7 cellular contexts compared by ENCODE assay signal in genomic region chr2:61906187-61906470, GRCh38. TPM values are rescaled to one million over a fixed set of nuclear protein-coding genes. Genes with fewer than 3 reads are reported as not detected.
DNase-seq lines count a peak whose midpoint lies in the region; ATAC-seq and TF ChIP-seq lines count a peak whose summit lies in the region.

No MANE protein-coding gene starts in this region.

- H2BK12ac ChIP-seq in H9 (ENCODE audit: insufficient read length, low read depth, low read length) = no peak overlapping the region

- no peak overlapping the region for H3K4ac ChIP-seq in H9 (ENCODE audit: low read depth, low read length)

- H2BK5ac ChIP-seq in H9 (ENCODE audit: insufficient read length, low read length) = no peak overlapping the region

- H3F3A ChIP-seq in PC-3 (ENCODE audit: low read length, unreplicated experiment) = no peaks in the 10 kb centered on the region

- peak overlapping the region; percentile 99 for H3K4me3 ChIP-seq in PC-3 (ENCODE audit: low read length)
- peak overlapping the region; percentile 86 to 98 (median 90) for H3K4me3 ChIP-seq in fibroblast of lung (replicated peaks in 1 of 4; ENCODE audit: control extremely low read depth in 1 of 4, insufficient read depth in 1 of 4, low read depth in 3 of 4, low read length in 4 of 4)
- H3K4me3 ChIP-seq in rectal smooth muscle tissue (ENCODE audit: low read length) = peak overlapping the region; percentile 98

- no peaks in the 10 kb centered on the region for H3K9me3 ChIP-seq in H9 (ENCODE audit: control insufficient read depth, low read depth, low read length)
- H3K9me3 ChIP-seq in PC-3 (ENCODE audit: low read length) = no peaks in the 10 kb centered on the region
- no peaks in the 10 kb centered on the region for H3K9me3 ChIP-seq in fibroblast of lung (ENCODE audit: control insufficient read depth, insufficient read depth, low read depth, low read length)

- H3K23ac ChIP-seq in H9 (ENCODE audit: insufficient read length, low read depth, low read length) = no peak overlapping the region

- DNase-seq in H9 = no peak
- no peak for DNase-seq in PC-3
- DNase-seq in fibroblast of lung (ENCODE audit: low read depth in 2 of 2) = no peak
- DNase-seq in glomerular visceral epithelial cell (ENCODE audit: extremely low spot score) = no peak
- no peak for DNase-seq in cerebellar cortex (ENCODE audit: low spot score)
- DNase-seq in middle frontal gyrus (ENCODE audit: extremely low spot score, low spot score) = no peak

- no peak overlapping the region for H3K27ac ChIP-seq in H9 (ENCODE audit: insufficient read length, low read depth, low read length)
- no peak overlapping the region for H3K27ac ChIP-seq in PC-3 (ENCODE audit: low read length)
- H3K27ac ChIP-seq in fibroblast of lung (ENCODE audit: insufficient read depth, low read length) = peak overlapping the region; percentile 58
- no peak overlapping the region for H3K27ac ChIP-seq in rectal smooth muscle tissue (ENCODE audit: low read depth, low read length)

- no peaks in the 10 kb centered on the region for H3K4me1 ChIP-seq in H9 (ENCODE audit: insufficient read depth, low read length)
- peaks cover 13% of the 10 kb centered on the region for H3K4me1 ChIP-seq in PC-3 (ENCODE audit: insufficient read depth, low read length)
- H3K4me1 ChIP-seq in fibroblast of lung (ENCODE audit: control insufficient read depth, extremely low read depth, insufficient read depth, low read length) = no peaks in the 10 kb centered on the region
- H3K4me1 ChIP-seq in rectal smooth muscle tissue (ENCODE audit: control insufficient read depth, insufficient read depth, low read length) = no peaks in the 10 kb centered on the region

- POLR2A ChIA-PET in PC-3 (lab: Charles Lee; ENCODE audit: unreplicated experiment) = no interaction called here

- H2BK15ac ChIP-seq in H9 (ENCODE audit: low read depth, low read length) = no peak overlapping the region

- intact Hi-C loops in PC-3 (cut with micrococcal nuclease) = no loop called here

- H3K36me3 Mint-ChIP-seq in H9 (ENCODE audit: insufficient read depth in 1 of 3, low read depth in 3 of 3) = no peaks in the 10 kb centered on the region

- CTCF ChIA-PET in PC-3 (lab: Charles Lee) = no interaction called here

- no peak overlapping the region for H3K56ac ChIP-seq in H9 (ENCODE audit: insufficient read length, low read depth, low read length)

- H2BK20ac ChIP-seq in H9 (ENCODE audit: low read depth, low read length, poor library complexity, severe bottlenecking) = no peak overlapping the region

- H3K4me1 Mint-ChIP-seq in H9 = peaks cover 8 to 11% of the 10 kb centered on the region in 2 experiments; a peak in 3 of 4 replicates

- H4K20me1 ChIP-seq in H9 (ENCODE audit: control insufficient read depth, insufficient read depth, insufficient read length) (no peaks in the 10 kb centered on the region), PC-3 (ENCODE audit: low read length) (no peaks in the 10 kb centered on the region), fibroblast of lung (ENCODE audit: control insufficient read depth, extremely low read depth, insufficient read depth, low read length) (no peaks in the 10 kb centered on the region)

- H4K8ac ChIP-seq in H9 (replicated peaks; ENCODE audit: insufficient read length, low read depth, low read length) = no peak overlapping the region

- no peak for TF ChIP-seq CTCF in H9 (conservative IDR thresholded peaks at IDR 0.05)
- no peak for TF ChIP-seq CTCF in PC-3 (conservative IDR thresholded peaks at IDR 0.05; ENCODE audit: low read depth, low read length)
- no peak for TF ChIP-seq CTCF in fibroblast of lung (conservative IDR thresholded peaks at IDR 0.05 in 1 of 2, IDR thresholded peaks at IDR 0.05 in 1 of 2; ENCODE audit: low read depth in 1 of 2, low read length in 2 of 2)

- H3K4me3 Mint-ChIP-seq in H9 = peak overlapping the region; percentile 95 to 98

- H2AFZ ChIP-seq in H9 (ENCODE audit: low read length) (no peak overlapping the region), PC-3 (ENCODE audit: low read length) (peak overlapping the region; percentile 97), fibroblast of lung (ENCODE audit: low read length) (peak overlapping the region; percentile 82)

- no TSS peak for BruUV-seq in PC-3 (replicated peaks; lab: Mats Ljungman, UMichigan)

- no peak overlapping the region for H3K14ac ChIP-seq in H9 (ENCODE audit: insufficient read depth, low read length)

- H3K9me3 Mint-ChIP-seq in H9 = no peaks in the 10 kb centered on the region

- H3K27me3 Mint-ChIP-seq in H9 (ENCODE audit: low read depth) = no peaks in the 10 kb centered on the region

- H2AK5ac ChIP-seq in H9 (ENCODE audit: insufficient read length, low read length) = no peak overlapping the region

- ATAC-seq in PC-3 = peak; percentile 39

- no peak overlapping the region for H3K27ac Mint-ChIP-seq in H9

- peaks cover 6% of the 10 kb centered on the region for H3K23me2 ChIP-seq in H9 (ENCODE audit: insufficient read length, low read depth, low read length, poor library complexity, severe bottlenecking)

- no peak overlapping the region for H2BK120ac ChIP-seq in H9 (ENCODE audit: low read depth, low read length, poor library complexity, severe bottlenecking)

- no peaks in the 10 kb centered on the region for H3K79me1 ChIP-seq in H9 (ENCODE audit: insufficient read depth, low read depth, low read length, poor library complexity, severe bottlenecking)

- no peak overlapping the region for H4K5ac ChIP-seq in H9 (ENCODE audit: insufficient read length, low read depth, low read length)

- no peak overlapping the region for H3T11ph ChIP-seq in H9 (ENCODE audit: low read length)

- H3K18ac ChIP-seq in H9 (ENCODE audit: insufficient read length, low read depth, low read length) = no peak overlapping the region

- H3K4me2 ChIP-seq in H9 (ENCODE audit: insufficient read depth, insufficient read length, low read length) = peak overlapping the region; percentile 76
- peak overlapping the region; percentile 92 for H3K4me2 ChIP-seq in PC-3 (ENCODE audit: low read length)
- H3K4me2 ChIP-seq in fibroblast of lung (ENCODE audit: extremely low read depth, insufficient read depth, low read length) = peak overlapping the region; percentile 55

- WGBS in H9 (ENCODE audit: extremely low coverage, insufficient read length, low lambda C conversion rate) = no CpG with 5 or more reads among the region's 6 CpGs

- H4K91ac ChIP-seq in H9 (ENCODE audit: insufficient read length, low read depth, low read length) = no peak overlapping the region

- H3K36me3 ChIP-seq in PC-3 (ENCODE audit: low read depth, low read length) = no peaks in the 10 kb centered on the region
- no peaks in the 10 kb centered on the region for H3K36me3 ChIP-seq in fibroblast of lung (ENCODE audit: control insufficient read depth, insufficient read depth, low read length)
- no peaks in the 10 kb centered on the region for H3K36me3 ChIP-seq in rectal smooth muscle tissue (ENCODE audit: control insufficient read depth, insufficient read depth, low read length)

- H3K79me2 ChIP-seq in H9 (ENCODE audit: insufficient read depth, low read length) = no peaks in the 10 kb centered on the region
- peaks cover 16% of the 10 kb centered on the region for H3K79me2 ChIP-seq in PC-3 (ENCODE audit: low read length)
- peaks cover 4% of the 10 kb centered on the region for H3K79me2 ChIP-seq in fibroblast of lung (ENCODE audit: control insufficient read depth, insufficient read depth, low read length)

- H3K9ac ChIP-seq in H9 (ENCODE audit: extremely low read depth, insufficient read length, low read length) (peak overlapping the region; percentile 44), PC-3 (ENCODE audit: low read length) (peak overlapping the region; percentile 89), fibroblast of lung (ENCODE audit: insufficient read depth, low read length) (peak overlapping the region; percentile 60), rectal smooth muscle tissue (ENCODE audit: low read length) (peak overlapping the region; percentile 91)

- H3K27me3 ChIP-seq in H9 (ENCODE audit: insufficient read depth, low read length) (no peaks in the 10 kb centered on the region), PC-3 (ENCODE audit: low read length) (no peaks in the 10 kb centered on the region), fibroblast of lung (ENCODE audit: control insufficient read depth, insufficient read depth, low read length) (no peaks in the 10 kb centered on the region), rectal smooth muscle tissue (ENCODE audit: control insufficient read depth, insufficient read depth, low read length) (no peaks in the 10 kb centered on the region)

- no peaks in the 10 kb centered on the region for H3K9me2 ChIP-seq in PC-3 (replicated peaks; ENCODE audit: low read length)

RNA-seq across cellular contexts. Expression of gene COMMD1, which starts 0.7 kb away (rescaled TPM):
- total RNA-seq in H9 (2021) (31.5 and 34.6 TPM in 2 replicates), PC-3 (2014; rRNA removed) (30.8 and 31.7 TPM in 2 replicates), fibroblast of lung (36.0 and 38.6 TPM in 2 replicates)
- 49.3 and 52.7 TPM in 2 replicates for polyA plus RNA-seq in fibroblast of lung
- polyA plus RNA-seq in fibroblast of lung (2012) = 58.8 and 74.9 TPM in 2 replicates
- 15.0 and 20.8 TPM in 2 replicates for polyA minus RNA-seq in fibroblast of lung (ENCODE audit: low replicate concordance)

RNA-seq across cellular contexts. Expression of gene CCT4, which starts 17.7 kb away (rescaled TPM):
- total RNA-seq in H9 (2021) (351 and 360 TPM in 2 replicates), PC-3 (2014; rRNA removed) (185 and 195 TPM in 2 replicates), fibroblast of lung (168 and 187 TPM in 2 replicates)
- 136 and 160 TPM in 2 replicates for polyA plus RNA-seq in fibroblast of lung
- polyA plus RNA-seq in fibroblast of lung (2012) = 116 and 157 TPM in 2 replicates
- polyA minus RNA-seq in fibroblast of lung (ENCODE audit: low replicate concordance) = 45.9 and 46.9 TPM in 2 replicates

RNA-seq across cellular contexts. Expression of gene FAM161A, which starts 52.3 kb away (rescaled TPM):
- total RNA-seq in H9 (2021) = 13.3 and 15.8 TPM in 2 replicates
- 2.0 and 3.2 TPM in 2 replicates for total RNA-seq in PC-3 (2014; rRNA removed)
- total RNA-seq in fibroblast of lung = 2.6 and 3.1 TPM in 2 replicates
- polyA plus RNA-seq in fibroblast of lung = 0.84 and 1.1 TPM in 2 replicates
- polyA plus RNA-seq in fibroblast of lung (2012) = 1.2 and 1.4 TPM in 2 replicates
- not detected in 2 replicates for polyA minus RNA-seq in fibroblast of lung (ENCODE audit: low replicate concordance)
